ENCODE assay signal across 1 cellular context in the genomic region with DNA sequence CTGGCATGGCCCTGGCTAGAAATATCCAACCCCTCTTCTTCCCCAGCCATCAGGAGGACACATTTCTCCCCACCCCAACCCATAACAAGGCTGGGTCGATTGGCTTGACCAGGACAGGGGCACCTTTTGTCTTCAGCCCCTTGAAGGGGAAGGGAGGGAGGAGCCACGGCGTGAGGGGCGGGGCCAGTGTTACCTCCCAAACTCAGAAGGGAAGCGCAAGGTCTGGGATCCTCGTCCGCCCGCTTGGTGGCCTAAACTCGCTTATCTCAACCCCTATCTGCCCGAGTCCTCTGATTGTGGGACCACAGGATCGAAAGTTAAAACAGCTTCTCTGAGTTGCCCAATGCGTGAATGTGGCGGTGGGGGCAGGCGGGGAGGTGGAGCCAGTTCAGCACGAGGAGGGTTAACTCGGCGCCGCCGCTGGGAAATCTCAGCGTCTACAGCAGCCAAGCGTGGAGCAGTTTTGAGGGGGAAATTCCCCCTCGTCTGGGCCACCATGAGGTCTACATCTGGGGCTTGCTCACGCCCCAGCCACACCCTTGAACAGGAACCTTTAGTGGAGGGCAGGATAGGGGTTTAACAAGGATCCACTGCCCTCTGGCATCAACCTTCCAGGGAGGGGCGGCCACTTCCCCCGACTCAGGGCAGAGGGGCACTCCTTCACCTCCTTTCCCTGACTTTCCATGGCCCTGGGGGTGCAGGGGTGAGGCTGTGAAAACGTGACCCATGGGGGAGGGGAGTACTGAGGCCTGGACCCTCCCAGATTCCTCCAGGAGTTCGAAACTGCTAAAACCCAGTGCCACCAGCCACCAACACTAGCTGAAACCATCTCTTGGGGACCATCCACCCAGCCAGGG.
TF ChIP-seq lines count a peak whose summit lies in the region.

No MANE protein-coding gene starts in this region.

TF ChIP-seq in GM12878, 131 proteins besides CTCF, POLR2A, EP300 and RAD21 (continued from another document):
- TF ChIP-seq MYB (IDR thresholded peaks at IDR 0.05; ENCODE audit: borderline replicate concordance, low read depth, low read length) (no peak), CHD4 (IDR thresholded peaks at IDR 0.05) (no peak), HCFC1 (IDR thresholded peaks at IDR 0.05; ENCODE audit: low read length) (no peak)
